Comparison of ENCODE assay signal across 14 cellular contexts in genomic region chr2:189408294-189408693, GRCh38. TPM values are rescaled to one million over a fixed set of nuclear protein-coding genes. Genes with fewer than 3 reads are reported as not detected.
DNase-seq lines count a peak whose midpoint lies in the region; ATAC-seq and TF ChIP-seq lines count a peak whose summit lies in the region.
"Had no signal": no experiment of that assay in that cellular context is flagged by ENCODE, and none has a peak within 500 bp of the region (broad histone marks: within the 10 kb centered on the region; RNA-seq: fewer than 3 reads in every experiment).

No MANE protein-coding gene starts in this region.

- DNase-seq in GM23248 (peak; percentile 23), NCI-H524 treated with DMSO at 0.1 percent for 48 hours (lab: John Stamatoyannopoulos, UW) (no peak)
- DNase-seq in activated naive CD8-positive, alpha-beta T cell treated with anti-CD3 and anti-CD28 coated beads for 36 hours = no peak
- no peak for DNase-seq in activated CD8-positive, alpha-beta memory T cell treated with anti-CD3 and anti-CD28 coated beads for 24 hours
- no peak for DNase-seq in activated CD4-positive, alpha-beta memory T cell treated with anti-CD3 and anti-CD28 coated beads, Interleukin-2, amount 10 ng/mL, durations not matched to agents 7 days and 5 days
- DNase-seq: activated T-cell treated with anti-CD3 and anti-CD28 coated beads, Interleukin-2, amount 50 U/mL, for 4 hours; anterior cingulate cortex; hypothalamus; NCI-H2171 treated with DMSO at 0.1 percent for 48 hours; pancreas had no signal

- no peaks in the 10 kb centered on the region for H3K9me3 ChIP-seq in GM23248 (ENCODE audit: low read depth)
- H3K9me3 ChIP-seq in gastroesophageal sphincter = no peaks in the 10 kb centered on the region
- H3K9me3 ChIP-seq in subcutaneous abdominal adipose tissue (ENCODE audit: control insufficient read depth in 5 of 5, low read length in 5 of 5) = no peaks in the 10 kb centered on the region
- H3K9me3 ChIP-seq: pancreas had no signal

- in situ Hi-C loops in GM23248 (cut with MboI) = loop anchor here (25.0 kb wide), 1 partner anchor 871 kb away; no protein-coding TSS in a partner anchor

- no peak for TF ChIP-seq CTCF in gastroesophageal sphincter (IDR thresholded peaks at IDR 0.05)

- no peaks in the 10 kb centered on the region for H3K9me2 ChIP-seq in GM23248 (ENCODE audit: insufficient read depth)

- H3K9me3 Mint-ChIP-seq in activated naive CD8-positive, alpha-beta T cell treated with anti-CD3 and anti-CD28 coated beads for 36 hours = no peaks in the 10 kb centered on the region
- H3K9me3 Mint-ChIP-seq in activated CD4-positive, alpha-beta memory T cell treated with anti-CD3 and anti-CD28 coated beads, Interleukin-2, amount 10 ng/mL, durations not matched to agents 7 days and 5 days = no peaks in the 10 kb centered on the region
- H3K9me3 Mint-ChIP-seq: activated T-cell treated with anti-CD3 and anti-CD28 coated beads, Interleukin-2, amount 50 U/mL, for 4 hours; CD4-positive, CD25-positive, alpha-beta regulatory T cell; T-helper 1 cell treated with Interleukin-12 subunit alpha and Interleukin-12 subunit beta and Interleukin-4 antibody, amounts not matched to agents 30 μg/mL and 1 μg/mL, for 36 hours had no signal

- TF ChIP-seq POLR2A in gastroesophageal sphincter (IDR thresholded peaks at IDR 0.05) = no peak

- H3K79me2 ChIP-seq in GM23248 (ENCODE audit: insufficient read depth) = no peaks in the 10 kb centered on the region

- no peak for TF ChIP-seq EP300 in gastroesophageal sphincter (IDR thresholded peaks at IDR 0.05)

- peak overlapping the region; percentile 68 for H3K27ac Mint-ChIP-seq in activated naive CD8-positive, alpha-beta T cell treated with anti-CD3 and anti-CD28 coated beads for 36 hours
- H3K27ac Mint-ChIP-seq in activated CD4-positive, alpha-beta memory T cell treated with anti-CD3 and anti-CD28 coated beads, Interleukin-2, amount 10 ng/mL, durations not matched to agents 7 days and 5 days = no peak overlapping the region
- H3K27ac Mint-ChIP-seq: CD4-positive, CD25-positive, alpha-beta regulatory T cell; T-helper 1 cell treated with Interleukin-12 subunit alpha and Interleukin-12 subunit beta and Interleukin-4 antibody, amounts not matched to agents 30 μg/mL and 1 μg/mL, for 36 hours had no signal

- H3K27me3 Mint-ChIP-seq in activated naive CD8-positive, alpha-beta T cell treated with anti-CD3 and anti-CD28 coated beads for 36 hours = no peaks in the 10 kb centered on the region
- H3K27me3 Mint-ChIP-seq in activated CD4-positive, alpha-beta memory T cell treated with anti-CD3 and anti-CD28 coated beads, Interleukin-2, amount 10 ng/mL, durations not matched to agents 7 days and 5 days = no peaks in the 10 kb centered on the region
- H3K27me3 Mint-ChIP-seq: CD4-positive, CD25-positive, alpha-beta regulatory T cell had no signal

- H3K9ac ChIP-seq in GM23248 (peak overlapping the region; percentile 42), subcutaneous abdominal adipose tissue (ENCODE audit: low read length in 5 of 5) (no peak overlapping the region)

- CTCF ChIA-PET in activated CD4-positive, alpha-beta memory T cell treated with anti-CD3 and anti-CD28 coated beads, Interleukin-2, amount 10 ng/mL, durations not matched to agents 7 days and 5 days (lab: Charles Lee) = no interaction called here

- no peak for ATAC-seq in gastroesophageal sphincter
- ATAC-seq: activated T-cell treated with anti-CD3 and anti-CD28 coated beads, Interleukin-2, amount 50 U/mL, for 4 hours had no signal

- no peak overlapping the region for H2AFZ ChIP-seq in GM23248

- H3K27ac ChIP-seq in GM23248 (peak overlapping the region; percentile 68), gastroesophageal sphincter (peak overlapping the region; percentile 35 to 63 (median 54)), subcutaneous abdominal adipose tissue (ENCODE audit: low read depth, low read length) (peak overlapping the region; percentile 11)

- no peaks in the 10 kb centered on the region for H4K20me1 ChIP-seq in GM23248 (ENCODE audit: insufficient read depth)

- H3K4me3 Mint-ChIP-seq in activated naive CD8-positive, alpha-beta T cell treated with anti-CD3 and anti-CD28 coated beads for 36 hours = no peak overlapping the region
- no peak overlapping the region for H3K4me3 Mint-ChIP-seq in activated CD4-positive, alpha-beta memory T cell treated with anti-CD3 and anti-CD28 coated beads, Interleukin-2, amount 10 ng/mL, durations not matched to agents 7 days and 5 days
- H3K4me3 Mint-ChIP-seq: activated T-cell treated with anti-CD3 and anti-CD28 coated beads, Interleukin-2, amount 50 U/mL, for 4 hours; CD4-positive, CD25-positive, alpha-beta regulatory T cell; T-helper 1 cell treated with Interleukin-12 subunit alpha and Interleukin-12 subunit beta and Interleukin-4 antibody, amounts not matched to agents 30 μg/mL and 1 μg/mL, for 36 hours had no signal

- H3K36me3 ChIP-seq in GM23248 (ENCODE audit: low read depth) (no peaks in the 10 kb centered on the region), gastroesophageal sphincter (no peaks in the 10 kb centered on the region), subcutaneous abdominal adipose tissue (ENCODE audit: control insufficient read depth in 5 of 5, insufficient read depth in 5 of 5, low read length in 5 of 5) (no peaks in the 10 kb centered on the region)
- H3K36me3 ChIP-seq: pancreas had no signal

- H3K27me3 ChIP-seq in GM23248 (replicated peaks; ENCODE audit: insufficient read depth) = no peaks in the 10 kb centered on the region
- no peaks in the 10 kb centered on the region for H3K27me3 ChIP-seq in gastroesophageal sphincter
- H3K27me3 ChIP-seq in subcutaneous abdominal adipose tissue (ENCODE audit: control insufficient read depth in 5 of 5, insufficient read depth in 4 of 5, low read length in 5 of 5) = no peaks in the 10 kb centered on the region
- H3K27me3 ChIP-seq: pancreas had no signal

- POLR2A ChIA-PET in activated CD4-positive, alpha-beta memory T cell treated with anti-CD3 and anti-CD28 coated beads, Interleukin-2, amount 10 ng/mL, durations not matched to agents 7 days and 5 days (lab: Charles Lee) = no interaction called here

- peak overlapping the region; percentile 77 for H3K4me2 ChIP-seq in GM23248 (ENCODE audit: unreplicated experiment)

- H3K4me1 ChIP-seq in GM23248 (ENCODE audit: insufficient read depth) = peaks cover 49% of the 10 kb centered on the region
- peaks cover 8 to 59% (median 23%) of the 10 kb centered on the region in 3 donors for H3K4me1 ChIP-seq in gastroesophageal sphincter
- H3K4me1 ChIP-seq in subcutaneous abdominal adipose tissue (ENCODE audit: control insufficient read depth in 5 of 5, insufficient read depth in 5 of 5, low read length in 5 of 5) = peaks cover 0 to 17% (median 10%) of the 10 kb centered on the region in 5 donors
- H3K4me1 ChIP-seq: pancreas had no signal

- H3F3A ChIP-seq in GM23248 (ENCODE audit: insufficient read depth) = peaks cover 39% of the 10 kb centered on the region

- H3K36me3 Mint-ChIP-seq in activated naive CD8-positive, alpha-beta T cell treated with anti-CD3 and anti-CD28 coated beads for 36 hours = peaks cover 3% of the 10 kb centered on the region
- no peaks in the 10 kb centered on the region for H3K36me3 Mint-ChIP-seq in activated CD4-positive, alpha-beta memory T cell treated with anti-CD3 and anti-CD28 coated beads, Interleukin-2, amount 10 ng/mL, durations not matched to agents 7 days and 5 days (ENCODE audit: low read depth)
- H3K36me3 Mint-ChIP-seq: CD4-positive, CD25-positive, alpha-beta regulatory T cell had no signal

- H3K4me3 ChIP-seq in GM23248 (peak overlapping the region; percentile 60), gastroesophageal sphincter (no peak overlapping the region), subcutaneous abdominal adipose tissue (ENCODE audit: low read depth in 1 of 5, low read length in 5 of 5) (no peak overlapping the region)
- H3K4me3 ChIP-seq: pancreas had no signal

- H3K4me1 Mint-ChIP-seq in activated naive CD8-positive, alpha-beta T cell treated with anti-CD3 and anti-CD28 coated beads for 36 hours = peaks cover 38% of the 10 kb centered on the region
- peaks cover 10% of the 10 kb centered on the region for H3K4me1 Mint-ChIP-seq in activated CD4-positive, alpha-beta memory T cell treated with anti-CD3 and anti-CD28 coated beads, Interleukin-2, amount 10 ng/mL, durations not matched to agents 7 days and 5 days

- 74 to 76% methylated on average over 1 of the region's 1 CpG for WGBS in GM23248 (ENCODE audit: low coverage in 1 of 2, low lambda C conversion rate in 2 of 2, missing lambda C conversion rate in 2 of 2), 2 experiments
- WGBS in gastroesophageal sphincter (ENCODE audit: low coverage in 1 of 2), 2 donors = 93 to 100% methylated on average over 1 of the region's 1 CpG

RNA-seq across cellular contexts. Expression of gene WDR75, which starts 33.0 kb away (rescaled TPM):
- 30.5 and 44.1 TPM in 2 replicates for total RNA-seq in GM23248 (2014; rRNA removed; shearing (Covaris generic))
- 22.9 and 25.8 TPM in 2 replicates for polyA plus RNA-seq in GM23248 (2016; fragmentation: Nextera tagmentation; extraction: Ambion mirVana)
- total RNA-seq in activated naive CD8-positive, alpha-beta T cell treated with anti-CD3 and anti-CD28 coated beads for 36 hours = 100 to 1,000 TPM; 121 to 133 TPM
- total RNA-seq in gastroesophageal sphincter = 10 to 100 TPM; 19.7 to 42.6 (median 28.3) TPM
- 10 to 100 TPM; 31.4 to 34.0 TPM for total RNA-seq in activated CD4-positive, alpha-beta memory T cell treated with anti-CD3 and anti-CD28 coated beads, Interleukin-2, amount 10 ng/mL, durations not matched to agents 7 days and 5 days

Comparison
In these comparisons a context has a peak if more than half of its experiments do, and no peak if none do; other contexts are left out.
1. H3K27ac ChIP-seq: peak in every context shown above with its lines; median percentile 68 in GM23248; 54 in gastroesophageal sphincter; 11 in subcutaneous abdominal adipose tissue.